Comparison of ENCODE assay signal across 23 cellular contexts in genomic region chr3:182810574-182811268, GRCh38. TPM values are rescaled to one million over a fixed set of nuclear protein-coding genes. Genes with fewer than 3 reads are reported as not detected.
A peak's percentile ranks its signal among the peaks of the same experiment; 100 is the strongest.
DNase-seq lines count a peak whose midpoint lies in the region; ATAC-seq, FAIRE-seq and TF ChIP-seq lines count a peak whose summit lies in the region.
"Had no signal": no experiment of that assay in that cellular context is flagged by ENCODE, and none has a peak within 500 bp of the region (broad histone marks: within the 10 kb centered on the region; RNA-seq: fewer than 3 reads in every experiment).

No MANE protein-coding gene starts in this region.

- peak; percentile 58 for FAIRE-seq in H54 (lab: Jason Lieb, UNC)
- FAIRE-seq in pancreas (lab: Jason Lieb, UNC): peak; percentile 20
- FAIRE-seq: astrocyte, HepG2 had no signal

- ATAC-seq in SK-N-SH treated with all-trans-retinoic acid at 6 μM for 48 hours (peak; percentile 51; the same call in 2 of the 3 replicates), pancreas (no peak)
- ATAC-seq: activated CD8-positive, alpha-beta memory T cell treated with anti-CD3 and anti-CD28 coated beads, Interleukin-2, amount 10 ng/mL, durations not matched to agents 7 days and 5 days; HepG2; left lobe of liver; mucosa of descending colon; Right ventricle myocardium inferior had no signal

- POLR2A ChIA-PET in RWPE1 (lab: Yijun Ruan, JAX; ENCODE audit: low non-redundant PET): no interaction called here

- H3K36me3 Mint-ChIP-seq in immature natural killer cell: no peaks in the 10 kb centered on the region

- no peak for DNase-seq in H54 (ENCODE audit: insufficient read length, low spot score)
- DNase-seq in epithelial cell of esophagus (ENCODE audit: low read depth): peak; percentile 41
- no peak for DNase-seq in pancreas
- no peak for DNase-seq in RWPE1 (ENCODE audit: low spot score)
- DNase-seq in immature natural killer cell: no peak
- DNase-seq in putamen (ENCODE audit: low spot score): no peak
- DNase-seq in SHP77 treated with DMSO at 0.1 percent for 48 hours (lab: John Stamatoyannopoulos, UW): no peak
- DNase-seq: activated CD8-positive, alpha-beta memory T cell treated with anti-CD3 and anti-CD28 coated beads, Interleukin-2, amount 10 ng/mL, durations not matched to agents 7 days and 5 days; activated gamma-delta T cell; COR-L47; MG63; mucosa of descending colon; NCI-H187; occipital lobe; sigmoid colon; T-helper 2 cell had no signal

- CTCF ChIA-PET in RWPE1 (lab: Yijun Ruan, JAX): no interaction called here

- peaks cover 69 to 94% of the 10 kb centered on the region in 2 donors for H3K4me1 Mint-ChIP-seq in immature natural killer cell

- H3K4me1 ChIP-seq in pancreas: peaks cover 11 to 20% (median 16%) of the 10 kb centered on the region in 3 donors

- no peak for TF ChIP-seq CTCF in epithelial cell of esophagus (IDR thresholded peaks at IDR 0.05; ENCODE audit: insufficient read depth, low read depth, low read length, missing control alignments)
- TF ChIP-seq CTCF in pancreas (IDR thresholded peaks at IDR 0.05): no peak
- no peak for TF ChIP-seq CTCF in RWPE1 (conservative IDR thresholded peaks at IDR 0.05; ENCODE audit: low read depth)

- intact Hi-C loops in pancreas (cut with DNase I): no loop called here

- no peaks in the 10 kb centered on the region for H3K36me3 ChIP-seq in pancreas
- H3K36me3 ChIP-seq: MG63, sigmoid colon, vagina had no signal

- H3K4me3 ChIP-seq in epithelial cell of esophagus (ENCODE audit: low read length) (no peak overlapping the region), pancreas (no peak overlapping the region)
- H3K4me3 ChIP-seq: MG63, mucosa of descending colon, sigmoid colon, vagina had no signal

- TF ChIP-seq POLR2A in H54 (IDR thresholded peaks at IDR 0.05; ENCODE audit: low read depth, low read length): no peak

- no peak overlapping the region for H3K27ac Mint-ChIP-seq in immature natural killer cell
- H3K27ac Mint-ChIP-seq: activated CD8-positive, alpha-beta memory T cell treated with anti-CD3 and anti-CD28 coated beads, Interleukin-2, amount 10 ng/mL, durations not matched to agents 7 days and 5 days; dendritic cell treated with granulocyte-macrophage colony-stimulating factor and Interleukin-4, amounts not matched to agents 40 ng/mL and 50 ng/mL, for 4 days had no signal

- no peak overlapping the region for H3K4me3 Mint-ChIP-seq in immature natural killer cell
- H3K4me3 Mint-ChIP-seq: activated CD8-positive, alpha-beta memory T cell treated with anti-CD3 and anti-CD28 coated beads, Interleukin-2, amount 10 ng/mL, durations not matched to agents 7 days and 5 days; dendritic cell treated with granulocyte-macrophage colony-stimulating factor and Interleukin-4, amounts not matched to agents 40 ng/mL and 50 ng/mL, for 4 days had no signal

- no peaks in the 10 kb centered on the region for H3K9me3 Mint-ChIP-seq in immature natural killer cell
- H3K9me3 Mint-ChIP-seq: dendritic cell treated with granulocyte-macrophage colony-stimulating factor and Interleukin-4, amounts not matched to agents 40 ng/mL and 50 ng/mL, for 4 days had no signal

- H3K27ac ChIP-seq in pancreas (no peak overlapping the region), RWPE1 (no peak overlapping the region)
- H3K27ac ChIP-seq: sigmoid colon, vagina had no signal

- 78 to 88% methylated on average over 3 of the region's 3 CpGs for WGBS in pancreas, 2 donors

- H3K27me3 Mint-ChIP-seq in immature natural killer cell (ENCODE audit: low read depth in 3 of 3): peaks cover 0 to 6% (median 0%) of the 10 kb centered on the region in 3 donors
- H3K27me3 Mint-ChIP-seq: activated CD8-positive, alpha-beta memory T cell treated with anti-CD3 and anti-CD28 coated beads, Interleukin-2, amount 10 ng/mL, durations not matched to agents 7 days and 5 days; dendritic cell treated with granulocyte-macrophage colony-stimulating factor and Interleukin-4, amounts not matched to agents 40 ng/mL and 50 ng/mL, for 4 days had no signal

- H3K9me3 ChIP-seq in pancreas: no peaks in the 10 kb centered on the region
- H3K9me3 ChIP-seq: MG63, mucosa of descending colon, sigmoid colon, vagina had no signal

- no peaks in the 10 kb centered on the region for H3K27me3 ChIP-seq in pancreas
- H3K27me3 ChIP-seq: MG63, sigmoid colon, vagina had no signal

TF ChIP-seq in SK-N-SH treated with all-trans-retinoic acid at 6 μM for 48 hours, 23 proteins besides CTCF, POLR2A, EP300 and RAD21:
- no peak for TF ChIP-seq ZC3H10 (CRISPR knock-in tag; IDR thresholded peaks at IDR 0.05)
- 0 out of 2 replicates have a peak, but pooled peaks have one; percentile 12 for TF ChIP-seq ISL1 (CRISPR knock-in tag; IDR thresholded peaks at IDR 0.05)
- TF ChIP-seq CREB5 (CRISPR knock-in tag; IDR thresholded peaks at IDR 0.05; ENCODE audit: low read depth): no peak
- TF ChIP-seq ESRRG (CRISPR knock-in tag; IDR thresholded peaks at IDR 0.05): no peak
- no peak for TF ChIP-seq RARB (CRISPR knock-in tag; IDR thresholded peaks at IDR 0.05)
- no peak for TF ChIP-seq TCF4 (CRISPR knock-in tag; IDR thresholded peaks at IDR 0.05; ENCODE audit: borderline replicate concordance)

RNA-seq across cellular contexts. Expression of gene ATP11B, which starts 17.4 kb away (rescaled TPM):
- 10 to 100 TPM; 24.2 to 50.2 (median 30.7) TPM for total RNA-seq in pancreas
- polyA plus RNA-seq in pancreas (1 to 10 TPM; 3.2 to 7.8 TPM), immature natural killer cell (10 to 100 TPM; 21.8 to 85.1 (median 39.5) TPM)
